Comparison of ENCODE assay signal across 16 cellular contexts in genomic region chr9:14097666-14098065, GRCh38.
DNase-seq lines count a peak whose midpoint lies in the region; ATAC-seq, FAIRE-seq and TF ChIP-seq lines count a peak whose summit lies in the region.
"Had no signal": no experiment of that assay in that cellular context is flagged by ENCODE, and none has a peak within 500 bp of the region (broad histone marks: within the 10 kb centered on the region; RNA-seq: fewer than 3 reads in every experiment).

No MANE protein-coding gene starts in this region.

- H3K27ac ChIP-seq in A549 (peak overlapping the region; percentile 44 to 81), RWPE2 (ENCODE audit: poor library complexity, severe bottlenecking) (peak overlapping the region; percentile 97), esophagus squamous epithelium (peak overlapping the region in 3 of 4 donors; percentile 65 to 78 (median 76)), sigmoid colon (peak overlapping the region; percentile 17 to 74 (median 64))

- no peak for DNase-seq in A549 (ENCODE audit: low read depth in 1 of 2, low spot score in 1 of 2)
- DNase-seq in RWPE2 (ENCODE audit: low spot score): no peak
- DNase-seq in esophagus squamous epithelium (lab: John Stamatoyannopoulos, UW): no peak
- no peak for DNase-seq in sigmoid colon
- DNase-seq in GM12891 (ENCODE audit: insufficient read length, low spot score): no peak
- DNase-seq in MV-4-11 (lab: John Stamatoyannopoulos, UW): no peak
- no peak for DNase-seq in NCI-H128 (lab: John Stamatoyannopoulos, UW; ENCODE audit: unreplicated experiment)
- DNase-seq: activated CD4-positive, CD25-positive, alpha-beta regulatory T cell treated with anti-CD3 and anti-CD28 coated beads, Interleukin-2, amount 50 U/mL, for 72 hours; activated CD8-positive, alpha-beta memory T cell treated with anti-CD3 and anti-CD28 coated beads, Interleukin-2, amount 50 U/mL, for 4 hours; activated naive CD4-positive, alpha-beta T cell treated with Interleukin-2 at 50 U/mL for 16 hours; HFFc6; naive thymus-derived CD4-positive, alpha-beta T cell; NCI-H1092; SHP77; stimulated activated CD4-positive, alpha-beta T cell treated with anti-CD3 and anti-CD28 coated beads, Interleukin-4, amount 100 ng/mL, for 4 hours had no signal

- FAIRE-seq in A549 (lab: Jason Lieb, UNC) (no peak), GM12891 (lab: Jason Lieb, UNC) (no peak)

- POLR2A ChIA-PET in A549 (lab: Yijun Ruan, JAX): no interaction called here

- TF ChIP-seq RAD21 in A549 (conservative IDR thresholded peaks at IDR 0.05 in 1 of 2, IDR thresholded peaks at IDR 0.05 in 1 of 2): no peak

- peaks cover 33% of the 10 kb centered on the region; the same call in 1 of the 2 replicates for H3K36me3 ChIP-seq in RWPE2 (ENCODE audit: low read depth)
- no peaks in the 10 kb centered on the region for H3K36me3 ChIP-seq in esophagus squamous epithelium
- no peaks in the 10 kb centered on the region for H3K36me3 ChIP-seq in sigmoid colon

- TF ChIP-seq CTCF in A549 (IDR thresholded peaks at IDR 0.05) (no peak), RWPE2 (IDR thresholded peaks at IDR 0.05; ENCODE audit: poor library complexity, severe bottlenecking) (no peak), esophagus squamous epithelium (IDR thresholded peaks at IDR 0.05) (no peak), sigmoid colon (IDR thresholded peaks at IDR 0.05) (no peak)

- ATAC-seq in A549 (no peak), RWPE2 (ENCODE audit: low read depth) (no peak), HG02588 (IDR thresholded peaks at IDR 0.05; ENCODE audit: unreplicated experiment) (no peak)
- ATAC-seq: naive thymus-derived CD4-positive, alpha-beta T cell had no signal

- peak overlapping the region; percentile 12; the same call in 1 of the 3 replicates for H3K4me3 ChIP-seq in A549
- no peak overlapping the region for H3K4me3 ChIP-seq in RWPE2 (ENCODE audit: severe bottlenecking)
- peak overlapping the region in 1 of 4 donors; percentile 41 for H3K4me3 ChIP-seq in esophagus squamous epithelium
- no peak overlapping the region for H3K4me3 ChIP-seq in sigmoid colon

- H3K9me3 ChIP-seq in A549: no peaks in the 10 kb centered on the region
- no peaks in the 10 kb centered on the region for H3K9me3 ChIP-seq in RWPE2 (ENCODE audit: severe bottlenecking)
- H3K9me3 ChIP-seq in esophagus squamous epithelium: no peaks in the 10 kb centered on the region
- H3K9me3 ChIP-seq in sigmoid colon: no peaks in the 10 kb centered on the region

- CTCF ChIA-PET in A549 (lab: Yijun Ruan, JAX): no interaction called here

- no peak for TF ChIP-seq POLR2A in A549 (IDR thresholded peaks at IDR 0.05; ENCODE audit: low read length)
- no peak for TF ChIP-seq POLR2A in esophagus squamous epithelium (IDR thresholded peaks at IDR 0.05)
- no peak for TF ChIP-seq POLR2A in sigmoid colon (IDR thresholded peaks at IDR 0.05)
- no peak for TF ChIP-seq POLR2A in GM12891 (IDR thresholded peaks at IDR 0.05; ENCODE audit: low read depth, low read length)

- intact Hi-C loops in esophagus squamous epithelium (cut with DNase I): no loop called here
- intact Hi-C loops in sigmoid colon (cut with DNase I): loop anchor here (5.0 kb wide), 1 partner anchor 215 kb away; the partner anchor contains the start of gene NFIB

- peak overlapping the region; percentile 82 for H3K4me2 ChIP-seq in A549

- TF ChIP-seq EP300 in A549 (IDR thresholded peaks at IDR 0.05) (no peak), sigmoid colon (IDR thresholded peaks at IDR 0.05) (no peak)

- WGBS in A549 (ENCODE audit: missing lambda C conversion rate): 5% methylated on average over 1 of the region's 1 CpG
- WGBS in esophagus squamous epithelium, 2 donors: 44 to 62% methylated on average over 1 of the region's 1 CpG
- 41 to 62% methylated on average over 1 of the region's 1 CpG for WGBS in sigmoid colon, 2 donors

- no peaks in the 10 kb centered on the region for H3K27me3 ChIP-seq in RWPE2 (ENCODE audit: insufficient read depth, poor library complexity, severe bottlenecking)
- H3K27me3 ChIP-seq in esophagus squamous epithelium: no peaks in the 10 kb centered on the region
- H3K27me3 ChIP-seq in sigmoid colon: no peaks in the 10 kb centered on the region

- H3K4me1 ChIP-seq in A549 (peaks cover 41% of the 10 kb centered on the region), RWPE2 (ENCODE audit: insufficient read depth, poor library complexity, severe bottlenecking) (peaks cover 37% of the 10 kb centered on the region), esophagus squamous epithelium (peaks cover 3 to 49% (median 7%) of the 10 kb centered on the region in 3 donors), sigmoid colon (peaks cover 0 to 47% (median 33%) of the 10 kb centered on the region in 4 donors)

TF ChIP-seq in A549, 52 proteins besides CTCF, POLR2A, EP300 and RAD21:
- TF ChIP-seq RCOR1 (IDR thresholded peaks at IDR 0.05; ENCODE audit: low read depth, low read length) (no peak), ZNF302 (CRISPR knock-in tag; IDR thresholded peaks at IDR 0.05) (no peak), SMC3 (IDR thresholded peaks at IDR 0.05) (no peak), ELK1 (IDR thresholded peaks at IDR 0.05; ENCODE audit: low read depth, low read length) (no peak), NPAS2 (CRISPR knock-in tag; IDR thresholded peaks at IDR 0.05; ENCODE audit: borderline replicate concordance) (no peak)
TF ChIP-seq in A549: peak in this region for 0.

TF ChIP-seq in GM12891, 5 proteins besides CTCF, POLR2A, EP300 and RAD21:
- TF ChIP-seq POU2F2 (IDR thresholded peaks at IDR 0.05; ENCODE audit: low read depth, low read length): no peak
